In genomic region chr13:113207890-113208423, GRCh38 we compare ENCODE assay signal across 8 cellular contexts. TPM values are rescaled to one million over a fixed set of nuclear protein-coding genes. Genes with fewer than 3 reads are reported as not detected.
DNase-seq lines count a peak whose midpoint lies in the region; ATAC-seq, FAIRE-seq and TF ChIP-seq lines count a peak whose summit lies in the region.

No MANE protein-coding gene starts in this region.

- peak overlapping the region; percentile 85 for H3K4me3 ChIP-seq in bronchial epithelial cell (ENCODE audit: low read depth, low read length)
- H3K4me3 ChIP-seq in subcutaneous abdominal adipose tissue (ENCODE audit: low read depth in 1 of 5, low read length in 5 of 5), result peak overlapping the region; percentile 61 to 96 (median 89)

- H3K36me3 ChIP-seq in bronchial epithelial cell (ENCODE audit: control insufficient read depth, insufficient read depth, low read length), result peaks cover 6% of the 10 kb centered on the region
- peaks cover 0 to 14% (median 11%) of the 10 kb centered on the region in 5 donors for H3K36me3 ChIP-seq in subcutaneous abdominal adipose tissue (ENCODE audit: control insufficient read depth in 5 of 5, insufficient read depth in 5 of 5, low read length in 5 of 5)

- peaks cover 40% of the 10 kb centered on the region for H3K36me3 Mint-ChIP-seq in activated naive CD4-positive, alpha-beta T cell treated with anti-CD3 and anti-CD28 coated beads, Interleukin-2, amount 10 ng/mL, durations not matched to agents 7 days and 5 days

- no peaks in the 10 kb centered on the region for H3K27me3 Mint-ChIP-seq in activated naive CD4-positive, alpha-beta T cell treated with anti-CD3 and anti-CD28 coated beads, Interleukin-2, amount 10 ng/mL, durations not matched to agents 7 days and 5 days

- H3K27me3 ChIP-seq in bronchial epithelial cell (ENCODE audit: control insufficient read depth, insufficient read depth, low read length), result no peaks in the 10 kb centered on the region
- no peaks in the 10 kb centered on the region for H3K27me3 ChIP-seq in subcutaneous abdominal adipose tissue (ENCODE audit: control insufficient read depth in 5 of 5, insufficient read depth in 4 of 5, low read length in 5 of 5)

- H3K9ac ChIP-seq in subcutaneous abdominal adipose tissue (ENCODE audit: low read length in 5 of 5), result peak overlapping the region; percentile 84 to 95 (median 89)

- ATAC-seq in HG02870 (IDR thresholded peaks at IDR 0.05; ENCODE audit: unreplicated experiment) (peak; percentile 9), HG02571 (IDR thresholded peaks at IDR 0.05; ENCODE audit: unreplicated experiment) (no peak)

- H3K4me1 ChIP-seq in subcutaneous abdominal adipose tissue (ENCODE audit: control insufficient read depth in 5 of 5, insufficient read depth in 5 of 5, low read length in 5 of 5), result peaks cover 3 to 42% (median 36%) of the 10 kb centered on the region in 5 donors

- CTCF ChIA-PET in activated naive CD4-positive, alpha-beta T cell treated with anti-CD3 and anti-CD28 coated beads, Interleukin-2, amount 10 ng/mL, durations not matched to agents 7 days and 5 days (lab: Charles Lee), result no interaction called here

- H3K27ac Mint-ChIP-seq in activated naive CD4-positive, alpha-beta T cell treated with anti-CD3 and anti-CD28 coated beads, Interleukin-2, amount 10 ng/mL, durations not matched to agents 7 days and 5 days, result peak overlapping the region; percentile 94

- DNase-seq in activated naive CD4-positive, alpha-beta T cell treated with anti-CD3 and anti-CD28 coated beads, Interleukin-2, amount 10 ng/mL, durations not matched to agents 7 days and 5 days, result peak; percentile 50
- DNase-seq in activated naive CD4-positive, alpha-beta T cell (lab: John Stamatoyannopoulos, UW), result no peak
- DNase-seq in NCI-H748 treated with DMSO at 0.1 percent for 48 hours (lab: John Stamatoyannopoulos, UW) (peak; percentile 13), bronchial epithelial cell (ENCODE audit: low read depth) (peak; percentile 31), kidney tubule cell (ENCODE audit: low spot score) (peak; percentile 60)

- TF ChIP-seq CTCF in bronchial epithelial cell (IDR thresholded peaks at IDR 0.05; ENCODE audit: insufficient read depth, low read length, severe bottlenecking), result no peak

- peak overlapping the region; percentile 96 for H3K27ac ChIP-seq in subcutaneous abdominal adipose tissue (ENCODE audit: low read depth, low read length)

- peaks cover 59% of the 10 kb centered on the region for H3K4me1 Mint-ChIP-seq in activated naive CD4-positive, alpha-beta T cell treated with anti-CD3 and anti-CD28 coated beads, Interleukin-2, amount 10 ng/mL, durations not matched to agents 7 days and 5 days

- H3K4me3 Mint-ChIP-seq in activated naive CD4-positive, alpha-beta T cell treated with anti-CD3 and anti-CD28 coated beads, Interleukin-2, amount 10 ng/mL, durations not matched to agents 7 days and 5 days, result peak overlapping the region; percentile 86

- no peak for FAIRE-seq in bronchial epithelial cell (lab: Jason Lieb, UNC)

- no peaks in the 10 kb centered on the region for H3K9me3 ChIP-seq in subcutaneous abdominal adipose tissue (ENCODE audit: control insufficient read depth in 5 of 5, low read length in 5 of 5)

- H3K9me3 Mint-ChIP-seq in activated naive CD4-positive, alpha-beta T cell treated with anti-CD3 and anti-CD28 coated beads, Interleukin-2, amount 10 ng/mL, durations not matched to agents 7 days and 5 days, result no peaks in the 10 kb centered on the region

RNA-seq across cellular contexts. Expression of gene PCID2, which starts 0.5 kb away (rescaled TPM):
- total RNA-seq in bronchial epithelial cell, result 55.3 and 61.1 TPM in 2 replicates

RNA-seq across cellular contexts. Expression of gene CUL4A, which starts 1.5 kb away (rescaled TPM):
- total RNA-seq in bronchial epithelial cell, result 84.0 and 104 TPM in 2 replicates

RNA-seq across cellular contexts. Expression of gene PROZ, which starts 49.5 kb away (rescaled TPM):
- total RNA-seq in bronchial epithelial cell, result not detected in 2 replicates

Comparison
In these comparisons a context has a peak if more than half of its experiments do, and no peak if none do; other contexts are left out.
1. DNase-seq: peak in activated naive CD4-positive, alpha-beta T cell treated with anti-CD3 and anti-CD28 coated beads, Interleukin-2, amount 10 ng/mL, durations not matched to agents 7 days and 5 days (single experiment), NCI-H748 treated with DMSO at 0.1 percent for 48 hours (single experiment), bronchial epithelial cell (single experiment) and kidney tubule cell (single experiment); none in activated naive CD4-positive, alpha-beta T cell (0 of 4).